ENCODE assay signal across 19 cellular contexts in genomic region chr19:3524075-3524842, GRCh38. TPM values are rescaled to one million over a fixed set of nuclear protein-coding genes. Genes with fewer than 3 reads are reported as not detected.
DNase-seq lines count a peak whose midpoint lies in the region; ATAC-seq, FAIRE-seq and TF ChIP-seq lines count a peak whose summit lies in the region.
"Had no signal": no experiment of that assay in that cellular context is flagged by ENCODE, and none has a peak within 500 bp of the region (broad histone marks: within the 10 kb centered on the region; RNA-seq: fewer than 3 reads in every experiment).

No MANE protein-coding gene starts in this region.

- CTCF ChIA-PET in HepG2 (lab: Yijun Ruan, JAX; ENCODE audit: low intra/inter-chr PET ratio, low total read pairs), result no interaction called here

- H3K4me2 ChIP-seq in HepG2 (ENCODE audit: low read depth, low read length), result no peak overlapping the region

- H3K9ac ChIP-seq in liver (ENCODE audit: low read depth in 1 of 2, low read length in 2 of 2) (no peak overlapping the region), HepG2 (ENCODE audit: insufficient read depth, low read depth, low read length) (no peak overlapping the region)

- no peak for DNase-seq in HepG2 (ENCODE audit: low spot score)
- DNase-seq in central memory CD8-positive, alpha-beta T cell (ENCODE audit: low spot score in 2 of 2), result no peak
- DNase-seq in left lobe of liver (ENCODE audit: low spot score), result peak; percentile 71
- DNase-seq in substantia nigra (lab: John Stamatoyannopoulos, UW), result no peak
- no peak for DNase-seq in GM12891 (ENCODE audit: insufficient read length, low spot score)
- DNase-seq: Caco-2; CD8-positive, alpha-beta memory T cell; DMS53; GF-D8; GOT3; HCEC 1CT; HFFc6 had no signal

- H3K79me2 ChIP-seq in HepG2 (ENCODE audit: insufficient read depth, low read length), result peaks cover 11% of the 10 kb centered on the region

- peaks cover 6% of the 10 kb centered on the region for H3K4me1 Mint-ChIP-seq in central memory CD8-positive, alpha-beta T cell

- no peak for TF ChIP-seq EP300 in HepG2 (IDR thresholded peaks at IDR 0.05; ENCODE audit: low read depth in 2 of 2, low read length in 2 of 2)
- TF ChIP-seq EP300 in HepG2 (CRISPR knock-in tag; IDR thresholded peaks at IDR 0.05; ENCODE audit: borderline replicate concordance), result no peak

- TF ChIP-seq CTCF in liver (IDR thresholded peaks at IDR 0.05; ENCODE audit: low read depth, low read length, missing input control) (no peak), HepG2 (CRISPR knock-in tag; IDR thresholded peaks at IDR 0.05) (no peak)

- in situ Hi-C loops in HepG2 (cut with HindIII; ENCODE audit: extremely low pct_ligation_motif_present, low pct_unique_long_range_greater_than_20kb), result no loop called here

- peaks cover 30% of the 10 kb centered on the region for H3K36me3 Mint-ChIP-seq in central memory CD8-positive, alpha-beta T cell (ENCODE audit: insufficient read depth)

- H3K27ac ChIP-seq in liver (ENCODE audit: low read depth in 1 of 2, low read length in 2 of 2) (no peak overlapping the region), HepG2 (ENCODE audit: extremely low read length, insufficient read depth, low read length) (no peak overlapping the region), substantia nigra (ENCODE audit: low read depth, low read length, poor library complexity, severe bottlenecking) (no peak overlapping the region)
- H3K27ac ChIP-seq: 22Rv1 had no signal

- H3K9me3 ChIP-seq in liver (ENCODE audit: control insufficient read depth in 4 of 4, low read length in 3 of 4), result no peaks in the 10 kb centered on the region
- H3K9me3 ChIP-seq in HepG2 (ENCODE audit: low read length), result no peaks in the 10 kb centered on the region
- H3K9me3 ChIP-seq: Caco-2 had no signal

- H3K4me1 ChIP-seq in liver (ENCODE audit: control insufficient read depth in 4 of 4, insufficient read depth in 4 of 4, low read length in 3 of 4), result peaks cover 0 to 18% (median 9%) of the 10 kb centered on the region in 4 donors
- no peaks in the 10 kb centered on the region for H3K4me1 ChIP-seq in HepG2 (ENCODE audit: insufficient read depth, low read length)
- H3K4me1 ChIP-seq: Caco-2 had no signal

- intact Hi-C loops in HepG2 (cut with micrococcal nuclease; ENCODE audit: unreplicated experiment), result no loop called here

- H3K4me3 ChIP-seq in liver (ENCODE audit: low read depth in 1 of 3, low read length in 3 of 3) (no peak overlapping the region), HepG2 (replicated peaks in 1 of 3; ENCODE audit: insufficient read depth in 1 of 3, low read depth in 2 of 3, low read length in 3 of 3) (no peak overlapping the region)

- H3K36me3 ChIP-seq in liver (ENCODE audit: control insufficient read depth in 4 of 4, insufficient read depth in 3 of 4, low read depth in 1 of 4, low read length in 3 of 4), result peaks cover 4 to 33% (median 18%) of the 10 kb centered on the region in 4 donors
- peaks cover 27 to 49% of the 10 kb centered on the region in 2 experiments for H3K36me3 ChIP-seq in HepG2 (replicated peaks in 1 of 2; ENCODE audit: control insufficient read depth in 1 of 2, insufficient read depth in 2 of 2, low read length in 2 of 2)

- H3K27me3 Mint-ChIP-seq in central memory CD8-positive, alpha-beta T cell, result no peaks in the 10 kb centered on the region
- H3K27me3 Mint-ChIP-seq: CD8-positive, alpha-beta memory T cell had no signal

- BruUV-seq in HepG2 (replicated peaks; lab: Mats Ljungman, UMichigan), result no TSS peak

- TF ChIP-seq RAD21 in liver (IDR thresholded peaks at IDR 0.05) (no peak), HepG2 (CRISPR knock-in tag; IDR thresholded peaks at IDR 0.05) (no peak)

- H2AFZ ChIP-seq in HepG2 (ENCODE audit: low read length), result no peak overlapping the region

- H3K9me3 Mint-ChIP-seq in central memory CD8-positive, alpha-beta T cell, result no peaks in the 10 kb centered on the region
- H3K9me3 Mint-ChIP-seq: CD8-positive, alpha-beta memory T cell; HFFc6 had no signal

- POLR2A ChIA-PET in HepG2 (lab: Yijun Ruan, JAX), result no interaction called here

- no peak overlapping the region for H3K4me3 Mint-ChIP-seq in central memory CD8-positive, alpha-beta T cell
- H3K4me3 Mint-ChIP-seq: CD8-positive, alpha-beta memory T cell; HFFc6 had no signal

- H4K20me1 ChIP-seq in HepG2 (ENCODE audit: insufficient read depth, low read length), result peaks cover 8% of the 10 kb centered on the region; the same call in 1 of the 2 replicates

- WGBS in liver, result 85% methylated on average over 33 of the region's 33 CpGs
- 97% methylated on average over 20 of the region's 33 CpGs for WGBS in HepG2 (ENCODE audit: low lambda C conversion rate)

- peak overlapping the region; percentile 49 for H3K27ac Mint-ChIP-seq in central memory CD8-positive, alpha-beta T cell (ENCODE audit: low read depth)
- H3K27ac Mint-ChIP-seq: HFFc6 had no signal

- TF ChIP-seq POLR2A in HepG2 (IDR thresholded peaks at IDR 0.05; ENCODE audit: insufficient read depth in 1 of 2, low read depth in 2 of 2, low read length in 2 of 2) (no peak), GM12891 (IDR thresholded peaks at IDR 0.05; ENCODE audit: low read depth, low read length) (no peak)

- FAIRE-seq in HepG2 (lab: Jason Lieb, UNC) (no peak), GM12891 (lab: Jason Lieb, UNC) (no peak)
- FAIRE-seq: HTR-8/SVneo had no signal

- ATAC-seq in HepG2 (no peak), left lobe of liver (peak; percentile 64), HG02763 (IDR thresholded peaks at IDR 0.05; ENCODE audit: unreplicated experiment) (no peak), GM21515 (IDR thresholded peaks at IDR 0.05; ENCODE audit: unreplicated experiment) (no peak)
- no peak for ATAC-seq in central memory CD8-positive, alpha-beta T cell (replicated peaks; ENCODE audit: extremely low read depth, poor library complexity, severe bottlenecking)

- H3K27me3 ChIP-seq in liver (ENCODE audit: control insufficient read depth in 4 of 4, insufficient read depth in 4 of 4, low read length in 3 of 4), result no peaks in the 10 kb centered on the region
- H3K27me3 ChIP-seq in HepG2 (ENCODE audit: control insufficient read depth in 1 of 2, insufficient read depth in 2 of 2, low read length in 2 of 2), result no peaks in the 10 kb centered on the region

RNA-seq across cellular contexts. Expression of gene TEKTIP1, which starts 14.7 kb away (rescaled TPM):
- total RNA-seq in liver (under 1 TPM in 1 of 2 donors, not detected in 1; 0.17 TPM), HepG2 (2016; rRNA removed; fragmentation: Illumina TruSeq; extraction: Trizol) (not detected in 2 replicates), left lobe of liver (1.9 TPM)
- polyA plus RNA-seq in liver (not detected), HepG2 (2011; rRNA removed) (not detected in 2 replicates)
- not detected in 2 replicates for total RNA-seq in HepG2 (2016; cell fraction: cytosol; rRNA removed; fragmentation: Illumina TruSeq; extraction: Trizol; ENCODE audit: low read depth)
- total RNA-seq in HepG2 (2016; cell fraction: insoluble cytoplasmic fraction; rRNA removed; fragmentation: Illumina TruSeq; extraction: Trizol), result not detected in 2 replicates
- not detected in 2 replicates for total RNA-seq in HepG2 (2016; cell fraction: membrane; rRNA removed; fragmentation: Illumina TruSeq; extraction: Trizol)
- not detected in 2 replicates for total RNA-seq in HepG2 (2016; cell fraction: nucleus; rRNA removed; fragmentation: Illumina TruSeq; extraction: Trizol)
- polyA plus RNA-seq in HepG2 (2011; cell fraction: cytosol; rRNA removed), result not detected in 2 replicates
- 0.32 TPM in 1 of 2 replicates, not detected in the other for polyA plus RNA-seq in HepG2 (2011; cell fraction: nucleus; rRNA removed)
- 0.24 and 0.35 TPM in 2 replicates for polyA plus RNA-seq in HepG2 (2012)
- polyA plus RNA-seq in HepG2 (2016; cell fraction: cytosol; fragmentation: Illumina TruSeq; extraction: Trizol; ENCODE audit: low read depth), result not detected in 2 replicates
- not detected in 2 replicates for polyA plus RNA-seq in HepG2 (2016; cell fraction: insoluble cytoplasmic fraction; fragmentation: Illumina TruSeq; extraction: Trizol; ENCODE audit: low read depth)
- polyA plus RNA-seq in HepG2 (2016; cell fraction: membrane; fragmentation: Illumina TruSeq; extraction: Trizol; ENCODE audit: low read depth), result not detected in 2 replicates
- not detected in 2 replicates for polyA plus RNA-seq in HepG2 (2016; cell fraction: nucleus; fragmentation: Illumina TruSeq; extraction: Trizol; ENCODE audit: insufficient read depth, low read depth)
- polyA minus RNA-seq in HepG2 (2011; rRNA and poly(A)+ RNA removed; ENCODE audit: low replicate concordance), result not detected in 2 replicates
- not detected in 2 replicates for polyA minus RNA-seq in HepG2 (2011; cell fraction: cytosol; rRNA and poly(A)+ RNA removed)
- not detected in 2 replicates for polyA minus RNA-seq in HepG2 (2011; cell fraction: nucleus; rRNA and poly(A)+ RNA removed)
- polyA plus RNA-seq in GM12891 (2012; ENCODE audit: low read depth, missing spikeins), result 0.63 TPM
- polyA plus RNA-seq: BJ had no signal

RNA-seq across cellular contexts. Expression of gene FZR1, which starts 18.1 kb away (rescaled TPM):
- total RNA-seq in liver (10 to 100 TPM; 17.0 to 27.3 TPM), HepG2 (2016; rRNA removed; fragmentation: Illumina TruSeq; extraction: Trizol) (18.3 and 29.0 TPM in 2 replicates), left lobe of liver (27.4 TPM)
- polyA plus RNA-seq in liver (10 to 100 TPM; 18.0 to 22.5 TPM), HepG2 (2011; rRNA removed) (30.8 and 39.2 TPM in 2 replicates)
- total RNA-seq in HepG2 (2016; cell fraction: cytosol; rRNA removed; fragmentation: Illumina TruSeq; extraction: Trizol; ENCODE audit: low read depth), result 7.3 and 8.3 TPM in 2 replicates
- total RNA-seq in HepG2 (2016; cell fraction: insoluble cytoplasmic fraction; rRNA removed; fragmentation: Illumina TruSeq; extraction: Trizol), result 14.2 and 28.7 TPM in 2 replicates
- 11.9 and 12.1 TPM in 2 replicates for total RNA-seq in HepG2 (2016; cell fraction: membrane; rRNA removed; fragmentation: Illumina TruSeq; extraction: Trizol)
- total RNA-seq in HepG2 (2016; cell fraction: nucleus; rRNA removed; fragmentation: Illumina TruSeq; extraction: Trizol), result 13.9 and 16.7 TPM in 2 replicates
- 14.2 and 18.0 TPM in 2 replicates for polyA plus RNA-seq in HepG2 (2011; cell fraction: cytosol; rRNA removed)
- 95.9 and 102 TPM in 2 replicates for polyA plus RNA-seq in HepG2 (2011; cell fraction: nucleus; rRNA removed)
- 24.3 and 37.8 TPM in 2 replicates for polyA plus RNA-seq in HepG2 (2012)
- 1.6 and 2.9 TPM in 2 replicates for polyA plus RNA-seq in HepG2 (2016; cell fraction: cytosol; fragmentation: Illumina TruSeq; extraction: Trizol; ENCODE audit: low read depth)
- polyA plus RNA-seq in HepG2 (2016; cell fraction: insoluble cytoplasmic fraction; fragmentation: Illumina TruSeq; extraction: Trizol; ENCODE audit: low read depth), result 17.3 and 26.9 TPM in 2 replicates
- polyA plus RNA-seq in HepG2 (2016; cell fraction: membrane; fragmentation: Illumina TruSeq; extraction: Trizol; ENCODE audit: low read depth), result 6.0 and 6.7 TPM in 2 replicates
- 52.3 and 54.5 TPM in 2 replicates for polyA plus RNA-seq in HepG2 (2016; cell fraction: nucleus; fragmentation: Illumina TruSeq; extraction: Trizol; ENCODE audit: insufficient read depth, low read depth)
- polyA minus RNA-seq in HepG2 (2011; rRNA and poly(A)+ RNA removed; ENCODE audit: low replicate concordance), result 18.4 and 43.6 TPM in 2 replicates
- polyA minus RNA-seq in HepG2 (2011; cell fraction: cytosol; rRNA and poly(A)+ RNA removed), result 15.1 and 16.5 TPM in 2 replicates
- 17.9 and 24.6 TPM in 2 replicates for polyA minus RNA-seq in HepG2 (2011; cell fraction: nucleus; rRNA and poly(A)+ RNA removed)
- 18.0 TPM for polyA plus RNA-seq in GM12891 (2012; ENCODE audit: low read depth, missing spikeins)

RNA-seq across cellular contexts. Expression of gene DOHH, which starts 23.8 kb away (rescaled TPM):
- total RNA-seq in liver (10 to 100 TPM in 1 of 2 donors, 1 to 10 TPM in 1; 8.1 to 12.0 TPM), HepG2 (2016; rRNA removed; fragmentation: Illumina TruSeq; extraction: Trizol) (10.3 and 13.7 TPM in 2 replicates), left lobe of liver (5.5 TPM)
- polyA plus RNA-seq in liver (10 to 100 TPM in 1 of 2 donors, 1 to 10 TPM in 1; 1.4 to 10.2 TPM), HepG2 (2011; rRNA removed) (3.5 and 4.8 TPM in 2 replicates)
- total RNA-seq in HepG2 (2016; cell fraction: cytosol; rRNA removed; fragmentation: Illumina TruSeq; extraction: Trizol; ENCODE audit: low read depth), result 2.2 TPM in 2 replicates
- total RNA-seq in HepG2 (2016; cell fraction: insoluble cytoplasmic fraction; rRNA removed; fragmentation: Illumina TruSeq; extraction: Trizol), result 10.1 and 13.2 TPM in 2 replicates
- total RNA-seq in HepG2 (2016; cell fraction: membrane; rRNA removed; fragmentation: Illumina TruSeq; extraction: Trizol), result 5.2 and 7.2 TPM in 2 replicates
- total RNA-seq in HepG2 (2016; cell fraction: nucleus; rRNA removed; fragmentation: Illumina TruSeq; extraction: Trizol), result 5.0 and 6.8 TPM in 2 replicates
- polyA plus RNA-seq in HepG2 (2011; cell fraction: cytosol; rRNA removed), result 4.6 and 9.1 TPM in 2 replicates
- polyA plus RNA-seq in HepG2 (2011; cell fraction: nucleus; rRNA removed), result 7.4 and 8.4 TPM in 2 replicates
- 4.7 and 7.0 TPM in 2 replicates for polyA plus RNA-seq in HepG2 (2012)
- polyA plus RNA-seq in HepG2 (2016; cell fraction: cytosol; fragmentation: Illumina TruSeq; extraction: Trizol; ENCODE audit: low read depth), result 1.5 and 2.2 TPM in 2 replicates
- polyA plus RNA-seq in HepG2 (2016; cell fraction: insoluble cytoplasmic fraction; fragmentation: Illumina TruSeq; extraction: Trizol; ENCODE audit: low read depth), result 12.2 and 13.2 TPM in 2 replicates
- polyA plus RNA-seq in HepG2 (2016; cell fraction: membrane; fragmentation: Illumina TruSeq; extraction: Trizol; ENCODE audit: low read depth), result 3.7 and 4.3 TPM in 2 replicates
- 10.0 and 11.0 TPM in 2 replicates for polyA plus RNA-seq in HepG2 (2016; cell fraction: nucleus; fragmentation: Illumina TruSeq; extraction: Trizol; ENCODE audit: insufficient read depth, low read depth)
- polyA minus RNA-seq in HepG2 (2011; rRNA and poly(A)+ RNA removed; ENCODE audit: low replicate concordance), result 5.5 and 8.1 TPM in 2 replicates
- 4.5 and 6.8 TPM in 2 replicates for polyA minus RNA-seq in HepG2 (2011; cell fraction: cytosol; rRNA and poly(A)+ RNA removed)
- 3.5 and 5.0 TPM in 2 replicates for polyA minus RNA-seq in HepG2 (2011; cell fraction: nucleus; rRNA and poly(A)+ RNA removed)
- polyA plus RNA-seq in GM12891 (2012; ENCODE audit: low read depth, missing spikeins), result 10.9 TPM

RNA-seq across cellular contexts. Expression of gene MFSD12, which starts 33.1 kb away (rescaled TPM):
- 10 to 100 TPM; 21.7 to 43.6 TPM for total RNA-seq in liver
- polyA plus RNA-seq in liver, result 10 to 100 TPM in 1 of 2 donors, 1 to 10 TPM in 1; 9.4 to 27.5 TPM
- 14.0 and 29.1 TPM in 2 replicates for total RNA-seq in HepG2 (2016; rRNA removed; fragmentation: Illumina TruSeq; extraction: Trizol)
- 9.9 and 10.2 TPM in 2 replicates for total RNA-seq in HepG2 (2016; cell fraction: cytosol; rRNA removed; fragmentation: Illumina TruSeq; extraction: Trizol; ENCODE audit: low read depth)
- 10.6 and 28.5 TPM in 2 replicates for total RNA-seq in HepG2 (2016; cell fraction: insoluble cytoplasmic fraction; rRNA removed; fragmentation: Illumina TruSeq; extraction: Trizol)
- 19.7 and 20.6 TPM in 2 replicates for total RNA-seq in HepG2 (2016; cell fraction: membrane; rRNA removed; fragmentation: Illumina TruSeq; extraction: Trizol)
- 25.3 and 29.9 TPM in 2 replicates for total RNA-seq in HepG2 (2016; cell fraction: nucleus; rRNA removed; fragmentation: Illumina TruSeq; extraction: Trizol)
- 27.2 and 37.0 TPM in 2 replicates for polyA plus RNA-seq in HepG2 (2011; rRNA removed)
- polyA plus RNA-seq in HepG2 (2011; cell fraction: cytosol; rRNA removed), result 16.9 and 29.1 TPM in 2 replicates
- polyA plus RNA-seq in HepG2 (2011; cell fraction: nucleus; rRNA removed), result 143 and 182 TPM in 2 replicates
- 21.1 and 40.6 TPM in 2 replicates for polyA plus RNA-seq in HepG2 (2012)
- polyA plus RNA-seq in HepG2 (2016; cell fraction: cytosol; fragmentation: Illumina TruSeq; extraction: Trizol; ENCODE audit: low read depth), result 12.9 and 14.1 TPM in 2 replicates
- polyA plus RNA-seq in HepG2 (2016; cell fraction: insoluble cytoplasmic fraction; fragmentation: Illumina TruSeq; extraction: Trizol; ENCODE audit: low read depth), result 12.6 and 14.9 TPM in 2 replicates
- 19.3 and 20.1 TPM in 2 replicates for polyA plus RNA-seq in HepG2 (2016; cell fraction: membrane; fragmentation: Illumina TruSeq; extraction: Trizol; ENCODE audit: low read depth)
- 55.9 and 62.9 TPM in 2 replicates for polyA plus RNA-seq in HepG2 (2016; cell fraction: nucleus; fragmentation: Illumina TruSeq; extraction: Trizol; ENCODE audit: insufficient read depth, low read depth)
- polyA minus RNA-seq in HepG2 (2011; rRNA and poly(A)+ RNA removed; ENCODE audit: low replicate concordance), result 76.5 and 865 TPM in 2 replicates
- 29.2 and 33.3 TPM in 2 replicates for polyA minus RNA-seq in HepG2 (2011; cell fraction: cytosol; rRNA and poly(A)+ RNA removed)
- 22.5 and 22.8 TPM in 2 replicates for polyA minus RNA-seq in HepG2 (2011; cell fraction: nucleus; rRNA and poly(A)+ RNA removed)
- total RNA-seq in left lobe of liver, result 33.9 TPM
- 22.7 TPM for polyA plus RNA-seq in GM12891 (2012; ENCODE audit: low read depth, missing spikeins)

RNA-seq across cellular contexts. Expression of gene SMIM44, which starts 41.0 kb away (rescaled TPM):
- not detected for total RNA-seq in liver
- polyA plus RNA-seq in liver, result not detected
- not detected in 2 replicates for total RNA-seq in HepG2 (2016; rRNA removed; fragmentation: Illumina TruSeq; extraction: Trizol)
- not detected in 2 replicates for total RNA-seq in HepG2 (2016; cell fraction: cytosol; rRNA removed; fragmentation: Illumina TruSeq; extraction: Trizol; ENCODE audit: low read depth)
- total RNA-seq in HepG2 (2016; cell fraction: insoluble cytoplasmic fraction; rRNA removed; fragmentation: Illumina TruSeq; extraction: Trizol), result not detected in 2 replicates
- total RNA-seq in HepG2 (2016; cell fraction: membrane; rRNA removed; fragmentation: Illumina TruSeq; extraction: Trizol), result not detected in 2 replicates
- not detected in 2 replicates for total RNA-seq in HepG2 (2016; cell fraction: nucleus; rRNA removed; fragmentation: Illumina TruSeq; extraction: Trizol)
- polyA plus RNA-seq in HepG2 (2011; rRNA removed), result not detected in 2 replicates
- polyA plus RNA-seq in HepG2 (2011; cell fraction: cytosol; rRNA removed), result not detected in 2 replicates
- polyA plus RNA-seq in HepG2 (2011; cell fraction: nucleus; rRNA removed), result not detected in 2 replicates
- not detected in 2 replicates for polyA plus RNA-seq in HepG2 (2012)
- not detected in 2 replicates for polyA plus RNA-seq in HepG2 (2016; cell fraction: cytosol; fragmentation: Illumina TruSeq; extraction: Trizol; ENCODE audit: low read depth)
- polyA plus RNA-seq in HepG2 (2016; cell fraction: insoluble cytoplasmic fraction; fragmentation: Illumina TruSeq; extraction: Trizol; ENCODE audit: low read depth), result not detected in 2 replicates
- not detected in 2 replicates for polyA plus RNA-seq in HepG2 (2016; cell fraction: membrane; fragmentation: Illumina TruSeq; extraction: Trizol; ENCODE audit: low read depth)
- polyA plus RNA-seq in HepG2 (2016; cell fraction: nucleus; fragmentation: Illumina TruSeq; extraction: Trizol; ENCODE audit: insufficient read depth, low read depth), result not detected in 2 replicates
- polyA minus RNA-seq in HepG2 (2011; rRNA and poly(A)+ RNA removed; ENCODE audit: low replicate concordance), result not detected in 2 replicates
- not detected in 2 replicates for polyA minus RNA-seq in HepG2 (2011; cell fraction: cytosol; rRNA and poly(A)+ RNA removed)
- not detected in 2 replicates for polyA minus RNA-seq in HepG2 (2011; cell fraction: nucleus; rRNA and poly(A)+ RNA removed)
- total RNA-seq in left lobe of liver, result not detected
- not detected for polyA plus RNA-seq in GM12891 (2012; ENCODE audit: low read depth, missing spikeins)
- total RNA-seq: A673; Caco-2; CD8-positive, alpha-beta memory T cell; HFFc6 had no signal
- polyA plus RNA-seq: BJ; CD8-positive, alpha-beta memory T cell had no signal
